ENCODE assay signal across 1 cellular context in genomic region chr5:38662088-38662487, GRCh38.
TF ChIP-seq lines count a peak whose summit lies in the region.

No MANE protein-coding gene starts in this region.

TF ChIP-seq in GM23338, 12 proteins besides CTCF, POLR2A, EP300 and RAD21 (continued from another document):
- no peak for TF ChIP-seq REST (IDR thresholded peaks at IDR 0.05; ENCODE audit: unreplicated experiment)
